ENCODE assay signal across 1 cellular context in genomic region chr10:58291538-58292174, GRCh38.
TF ChIP-seq lines count a peak whose summit lies in the region.

No MANE protein-coding gene starts in this region.

TF ChIP-seq in Ishikawa, 13 proteins besides CTCF, POLR2A, EP300 and RAD21 (continued from another document):
- TF ChIP-seq USF1 (IDR thresholded peaks at IDR 0.05) (no peak), CREB1 (IDR thresholded peaks at IDR 0.05; ENCODE audit: low read depth) (no peak), TAF1 (IDR thresholded peaks at IDR 0.05; ENCODE audit: low read depth) (no peak), FOXM1 (IDR thresholded peaks at IDR 0.05; ENCODE audit: borderline replicate concordance, low read depth) (no peak), NFIC (IDR thresholded peaks at IDR 0.05) (no peak), CEBPB (IDR thresholded peaks at IDR 0.05) (no peak), TCF12 (IDR thresholded peaks at IDR 0.05; ENCODE audit: low read depth) (no peak)
- TF ChIP-seq, protein P1, sequence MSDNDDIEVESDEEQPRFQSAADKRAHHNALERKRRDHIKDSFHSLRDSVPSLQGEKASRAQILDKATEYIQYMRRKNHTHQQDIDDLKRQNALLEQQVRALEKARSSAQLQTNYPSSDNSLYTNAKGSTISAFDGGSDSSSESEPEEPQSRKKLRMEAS (IDR thresholded peaks at IDR 0.05), result no peak
TF ChIP-seq in Ishikawa: peak in this region for 0.
